Comparison of ENCODE assay signal across 11 cellular contexts in genomic region chr19:39223703-39224279, GRCh38. TPM values are rescaled to one million over a fixed set of nuclear protein-coding genes. Genes with fewer than 3 reads are reported as not detected.
A peak's percentile ranks its signal among the peaks of the same experiment; 100 is the strongest.
DNase-seq lines count a peak whose midpoint lies in the region; ATAC-seq and TF ChIP-seq lines count a peak whose summit lies in the region.
"Had no signal": no experiment of that assay in that cellular context is flagged by ENCODE, and none has a peak within 500 bp of the region (broad histone marks: within the 10 kb centered on the region; RNA-seq: fewer than 3 reads in every experiment).

No MANE protein-coding gene starts in this region.

- no peak for TF ChIP-seq CTCF in SK-N-SH (IDR thresholded peaks at IDR 0.05)
- no peak for TF ChIP-seq CTCF in fibroblast of the aortic adventitia (IDR thresholded peaks at IDR 0.05; ENCODE audit: insufficient read depth, low read length)
- no peak for TF ChIP-seq CTCF in coronary artery (IDR thresholded peaks at IDR 0.05)

- intact Hi-C loops in Right ventricle myocardium superior (cut with DNase I): no loop called here

- no peak overlapping the region for H3K9ac ChIP-seq in SK-N-SH

- H4K20me1 ChIP-seq in SK-N-SH (ENCODE audit: insufficient read depth): no peaks in the 10 kb centered on the region

- H2AFZ ChIP-seq in SK-N-SH (ENCODE audit: low read depth): no peak overlapping the region

- POLR2A ChIA-PET in SK-N-SH (lab: Yijun Ruan, JAX): no interaction called here

- 29% methylated on average over 4 of the region's 4 CpGs for WGBS in SK-N-SH (ENCODE audit: low lambda C conversion rate)

- H3K27ac ChIP-seq in SK-N-SH (ENCODE audit: low read depth in 2 of 2, low read length in 1 of 2) (no peak overlapping the region), coronary artery (no peak overlapping the region)

- no peaks in the 10 kb centered on the region for H3K79me2 ChIP-seq in SK-N-SH (ENCODE audit: insufficient read depth)

- TF ChIP-seq RAD21 in SK-N-SH (IDR thresholded peaks at IDR 0.05; ENCODE audit: low read length): no peak

- no peaks in the 10 kb centered on the region for H3K9me3 ChIP-seq in SK-N-SH

- no peaks in the 10 kb centered on the region for H3K9me2 ChIP-seq in SK-N-SH

- CTCF ChIA-PET in SK-N-SH (lab: Yijun Ruan, JAX): no interaction called here

- TF ChIP-seq EP300 in SK-N-SH (IDR thresholded peaks at IDR 0.05; ENCODE audit: borderline replicate concordance in 1 of 2, low read depth in 1 of 2, low read length in 1 of 2): no peak

- H3K4me1 ChIP-seq in SK-N-SH (ENCODE audit: control insufficient read depth in 1 of 2, insufficient read depth in 2 of 2, low read depth in 1 of 2, low read length in 1 of 2): no peaks in the 10 kb centered on the region

- H3F3A ChIP-seq in SK-N-SH (replicated peaks; ENCODE audit: insufficient read depth): no peaks in the 10 kb centered on the region

- no peak overlapping the region for H3K4me2 ChIP-seq in SK-N-SH

- no peak overlapping the region for H3K4me3 ChIP-seq in H7 (ENCODE audit: insufficient read depth, low read depth, low read length)
- no peak overlapping the region for H3K4me3 ChIP-seq in SK-N-SH (ENCODE audit: low read depth in 2 of 2, low read length in 1 of 2)
- no peak overlapping the region for H3K4me3 ChIP-seq in fibroblast of the aortic adventitia (ENCODE audit: low read depth, low read length)
- H3K4me3 ChIP-seq in coronary artery: no peak overlapping the region

- ATAC-seq in Right ventricle myocardium superior (ENCODE audit: poor library complexity): no peak

- DNase-seq in AG20443 (ENCODE audit: low spot score) (peak; percentile 63), H7 (peak; percentile 75), SK-N-SH (no peak), fibroblast of the aortic adventitia (ENCODE audit: low read depth) (peak; percentile 20), NCI-H1417 treated with DMSO at 0.1 percent for 48 hours (lab: John Stamatoyannopoulos, UW) (no peak), hepatic stellate cell (ENCODE audit: low spot score) (no peak), coronary artery (ENCODE audit: low spot score) (no peak), Right ventricle myocardium superior (no peak)
- DNase-seq: activated CD4-positive, alpha-beta T cell treated with anti-CD3 and anti-CD28 coated beads for 4 hours; DMS79 treated with DMSO at 0.1 percent for 48 hours had no signal

- H3K27me3 ChIP-seq in H7 (ENCODE audit: control insufficient read depth, insufficient read depth, low read length): peaks cover 6% of the 10 kb centered on the region; the same call in 1 of the 2 replicates
- no peaks in the 10 kb centered on the region; the same call in 1 of the 2 replicates for H3K27me3 ChIP-seq in SK-N-SH (ENCODE audit: insufficient read depth)

- H3K36me3 ChIP-seq in H7 (replicated peaks; ENCODE audit: control insufficient read depth, insufficient read depth, low read length) (no peaks in the 10 kb centered on the region), SK-N-SH (replicated peaks in 1 of 2; ENCODE audit: control insufficient read depth in 1 of 2, insufficient read depth in 2 of 2, low read length in 1 of 2) (no peaks in the 10 kb centered on the region)

TF ChIP-seq in SK-N-SH, 30 proteins besides CTCF, POLR2A, EP300 and RAD21 (continues in another document):
- no peak for TF ChIP-seq TCF12 (IDR thresholded peaks at IDR 0.05)
- no peak for TF ChIP-seq POLR2AphosphoS5 (IDR thresholded peaks at IDR 0.05; ENCODE audit: low read depth, low read length)
- TF ChIP-seq YY1 (IDR thresholded peaks at IDR 0.05; ENCODE audit: low read depth): no peak
- peak; percentile 98 for TF ChIP-seq REST (IDR thresholded peaks at IDR 0.05; ENCODE audit: low read depth, low read length)
- no peak for TF ChIP-seq MXI1 (IDR thresholded peaks at IDR 0.05; ENCODE audit: low read depth, low read length)
- no peak for TF ChIP-seq JUND (IDR thresholded peaks at IDR 0.05)
- no peak for TF ChIP-seq FOXM1 (IDR thresholded peaks at IDR 0.05; ENCODE audit: low read depth)
- TF ChIP-seq CHD2 (IDR thresholded peaks at IDR 0.05; ENCODE audit: low read length, partially characterized antibody): no peak
- TF ChIP-seq FOSL2 (IDR thresholded peaks at IDR 0.05; ENCODE audit: borderline replicate concordance, low read depth): no peak
- no peak for TF ChIP-seq ZBTB33 (IDR thresholded peaks at IDR 0.05; ENCODE audit: borderline replicate concordance, low read depth)
- no peak for TF ChIP-seq USF2 (IDR thresholded peaks at IDR 0.05; ENCODE audit: borderline replicate concordance, low read depth, low read length)

RNA-seq across cellular contexts. Expression of gene SYCN, which starts 19.7 kb away (rescaled TPM):
- not detected in 2 replicates for total RNA-seq in H7 (2014; rRNA removed; shearing (Covaris generic))
- not detected in 2 replicates for polyA plus RNA-seq in SK-N-SH (2012; rRNA removed)
- not detected in 2 replicates for polyA plus RNA-seq in SK-N-SH (2012; cell fraction: cytosol; rRNA removed)
- not detected in 2 replicates for polyA plus RNA-seq in SK-N-SH (2012; cell fraction: nucleus; rRNA removed)
- total RNA-seq in fibroblast of the aortic adventitia (ENCODE audit: low replicate concordance) (not detected in 2 replicates), Right ventricle myocardium superior (not detected)
- total RNA-seq: cardiac septum had no signal

RNA-seq across cellular contexts. Expression of gene IFNL3, which starts 21.0 kb away (rescaled TPM):
- not detected in 2 replicates for total RNA-seq in H7 (2014; rRNA removed; shearing (Covaris generic))
- not detected in 2 replicates for polyA plus RNA-seq in SK-N-SH (2012; rRNA removed)
- polyA plus RNA-seq in SK-N-SH (2012; cell fraction: cytosol; rRNA removed): not detected in 2 replicates
- polyA plus RNA-seq in SK-N-SH (2012; cell fraction: nucleus; rRNA removed): not detected in 2 replicates
- total RNA-seq in fibroblast of the aortic adventitia (ENCODE audit: low replicate concordance) (not detected in 2 replicates), Right ventricle myocardium superior (not detected)
- total RNA-seq: cardiac septum had no signal

RNA-seq across cellular contexts. Expression of gene IFNL4, which starts 24.9 kb away (rescaled TPM):
- total RNA-seq in H7 (2014; rRNA removed; shearing (Covaris generic)): not detected in 2 replicates
- polyA plus RNA-seq in SK-N-SH (2012; rRNA removed): not detected in 2 replicates
- not detected in 2 replicates for polyA plus RNA-seq in SK-N-SH (2012; cell fraction: cytosol; rRNA removed)
- polyA plus RNA-seq in SK-N-SH (2012; cell fraction: nucleus; rRNA removed): not detected in 2 replicates
- total RNA-seq in fibroblast of the aortic adventitia (ENCODE audit: low replicate concordance): not detected in 2 replicates
- total RNA-seq in Right ventricle myocardium superior: not detected
- total RNA-seq: cardiac septum had no signal

RNA-seq across cellular contexts. Expression of gene NCCRP1, which starts 27.0 kb away (rescaled TPM):
- total RNA-seq in H7 (2014; rRNA removed; shearing (Covaris generic)): not detected in 2 replicates
- 0.05 TPM in 1 of 2 replicates, not detected in the other for polyA plus RNA-seq in SK-N-SH (2012; rRNA removed)
- polyA plus RNA-seq in SK-N-SH (2012; cell fraction: cytosol; rRNA removed): 0.01 TPM in 2 replicates
- polyA plus RNA-seq in SK-N-SH (2012; cell fraction: nucleus; rRNA removed): 0.06 and 0.18 TPM in 2 replicates
- total RNA-seq in fibroblast of the aortic adventitia (ENCODE audit: low replicate concordance) (not detected in 2 replicates), Right ventricle myocardium superior (not detected)
- total RNA-seq: cardiac septum had no signal

RNA-seq across cellular contexts. Expression of gene IFNL2, which starts 44.4 kb away (rescaled TPM):
- total RNA-seq in H7 (2014; rRNA removed; shearing (Covaris generic)): not detected in 2 replicates
- not detected in 2 replicates for polyA plus RNA-seq in SK-N-SH (2012; rRNA removed)
- polyA plus RNA-seq in SK-N-SH (2012; cell fraction: cytosol; rRNA removed): not detected in 2 replicates
- polyA plus RNA-seq in SK-N-SH (2012; cell fraction: nucleus; rRNA removed): not detected in 2 replicates
- total RNA-seq in fibroblast of the aortic adventitia (ENCODE audit: low replicate concordance) (not detected in 2 replicates), Right ventricle myocardium superior (not detected)
- total RNA-seq: cardiac septum had no signal

Comparison
In these comparisons a context has a peak if more than half of its experiments do, and no peak if none do; other contexts are left out.
1. DNase-seq: peak in AG20443 (single experiment), H7 (single experiment) and fibroblast of the aortic adventitia (single experiment); none in SK-N-SH (single experiment), NCI-H1417 treated with DMSO at 0.1 percent for 48 hours (single experiment), hepatic stellate cell (single experiment), coronary artery (single experiment) and Right ventricle myocardium superior (single experiment).